ENCODE assay signal across 9 cellular contexts in genomic region chr1:59596432-59596831, GRCh38.
DNase-seq lines count a peak whose midpoint lies in the region; TF ChIP-seq lines count a peak whose summit lies in the region.
"Had no signal": no experiment of that assay in that cellular context is flagged by ENCODE, and none has a peak within 500 bp of the region (broad histone marks: within the 10 kb centered on the region; RNA-seq: fewer than 3 reads in every experiment).

No MANE protein-coding gene starts in this region.

- peak overlapping the region; percentile 47 for H3K27ac ChIP-seq in fibroblast of lung (ENCODE audit: insufficient read depth, low read length)

- H3K9ac ChIP-seq in fibroblast of lung (ENCODE audit: insufficient read depth, low read length), result no peak overlapping the region

- H2AFZ ChIP-seq in fibroblast of lung (ENCODE audit: low read length), result peak overlapping the region; percentile 14

- H3K27me3 ChIP-seq in BJ (ENCODE audit: control insufficient read depth, insufficient read depth, low read length) (no peaks in the 10 kb centered on the region), fibroblast of lung (ENCODE audit: control insufficient read depth, insufficient read depth, low read length) (no peaks in the 10 kb centered on the region)

- no peaks in the 10 kb centered on the region for H3K79me2 ChIP-seq in fibroblast of lung (ENCODE audit: control insufficient read depth, insufficient read depth, low read length)

- H3K4me3 ChIP-seq in BJ (ENCODE audit: low read depth, low read length), result no peak overlapping the region
- no peak overlapping the region for H3K4me3 ChIP-seq in fibroblast of lung (replicated peaks in 1 of 4; ENCODE audit: control extremely low read depth in 1 of 4, insufficient read depth in 1 of 4, low read depth in 3 of 4, low read length in 4 of 4)

- no peaks in the 10 kb centered on the region for H4K20me1 ChIP-seq in fibroblast of lung (ENCODE audit: control insufficient read depth, extremely low read depth, insufficient read depth, low read length)

- CTCF ChIA-PET in BJ (lab: Yijun Ruan, JAX), result interaction anchor here (1.4 kb wide), 1 partner anchor 102 kb away, joined by 5 read pairs; no protein-coding TSS in a partner anchor

- peak; percentile 83 for DNase-seq in BJ (ENCODE audit: low read depth)
- peak; percentile 2 for DNase-seq in RKO (ENCODE audit: low spot score)
- peak; percentile 52 to 89 for DNase-seq in fibroblast of lung (ENCODE audit: low read depth in 2 of 2)
- peak; percentile 75 for DNase-seq in non-pigmented ciliary epithelial cell (ENCODE audit: low read depth)
- DNase-seq in activated CD4-positive, alpha-beta T cell treated with anti-CD3 and anti-CD28 coated beads, Interleukin-2, amount 50 U/mL, for 48 hours, result no peak
- DNase-seq in NCI-H1930 (lab: John Stamatoyannopoulos, UW), result no peak
- DNase-seq in retina, result no peak
- no peak for DNase-seq in stimulated activated CD4-positive, alpha-beta T cell treated with anti-CD3 and anti-CD28 coated beads, Interleukin-4, amount 100 ng/mL, for 4 hours
- DNase-seq: Caco-2 had no signal

- no peak overlapping the region for H3K4me2 ChIP-seq in fibroblast of lung (ENCODE audit: extremely low read depth, insufficient read depth, low read length)

- H3K4me1 ChIP-seq in fibroblast of lung (ENCODE audit: control insufficient read depth, extremely low read depth, insufficient read depth, low read length), result peaks cover 6% of the 10 kb centered on the region

- H3K9me3 ChIP-seq in fibroblast of lung (ENCODE audit: control insufficient read depth, insufficient read depth, low read depth, low read length), result no peaks in the 10 kb centered on the region
- H3K9me3 ChIP-seq: Caco-2 had no signal

- POLR2A ChIA-PET in BJ (lab: Charles Lee), result interaction anchor here (0.5 kb wide), 1 partner anchor 124 kb away, joined by 3 read pairs; no protein-coding TSS in a partner anchor

- no peaks in the 10 kb centered on the region for H3K36me3 ChIP-seq in BJ (ENCODE audit: control insufficient read depth, insufficient read depth, low read length)
- no peaks in the 10 kb centered on the region for H3K36me3 ChIP-seq in fibroblast of lung (ENCODE audit: control insufficient read depth, insufficient read depth, low read length)

- no peak for TF ChIP-seq CTCF in BJ (IDR thresholded peaks at IDR 0.05; ENCODE audit: insufficient read depth, low read depth, low read length)
- no peak for TF ChIP-seq CTCF in fibroblast of lung (conservative IDR thresholded peaks at IDR 0.05 in 1 of 2, IDR thresholded peaks at IDR 0.05 in 1 of 2; ENCODE audit: low read depth in 1 of 2, low read length in 2 of 2)

Comparison
In these comparisons a context has a peak if more than half of its experiments do, and no peak if none do; other contexts are left out.
1. DNase-seq: peak in BJ (single experiment), RKO (single experiment), fibroblast of lung (2 of 2) and non-pigmented ciliary epithelial cell (single experiment); none in activated CD4-positive, alpha-beta T cell treated with anti-CD3 and anti-CD28 coated beads, Interleukin-2, amount 50 U/mL, for 48 hours (0 of 2), NCI-H1930 (0 of 2), retina (single experiment) and stimulated activated CD4-positive, alpha-beta T cell treated with anti-CD3 and anti-CD28 coated beads, Interleukin-4, amount 100 ng/mL, for 4 hours (0 of 2).